ENCODE assay signal across 8 cellular contexts in the genomic region with DNA sequence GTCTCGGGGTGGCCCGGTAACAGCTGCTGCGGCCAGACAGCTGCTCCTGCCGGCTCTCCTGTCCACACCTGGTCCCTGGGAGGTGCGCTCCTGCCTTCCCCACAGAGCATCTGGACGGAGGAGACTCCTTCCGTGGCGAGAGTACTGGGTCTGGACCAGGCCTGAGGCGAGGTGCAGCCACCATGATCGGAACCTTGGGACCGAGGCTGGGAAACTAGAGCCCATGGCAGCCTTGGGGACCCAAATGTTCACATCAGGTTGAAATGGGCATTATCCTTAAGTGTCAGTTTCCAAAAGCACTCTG. TPM values are rescaled to one million over a fixed set of nuclear protein-coding genes. Genes with fewer than 3 reads are reported as not detected.
DNase-seq lines count a peak whose midpoint lies in the region; FAIRE-seq and TF ChIP-seq lines count a peak whose summit lies in the region.

No MANE protein-coding gene starts in this region.

- H3K36me3 ChIP-seq in bronchial epithelial cell (ENCODE audit: control insufficient read depth, insufficient read depth, low read length) (no peaks in the 10 kb centered on the region), mesodermal cell (ENCODE audit: control insufficient read depth, insufficient read depth, low read length) (peaks cover 9% of the 10 kb centered on the region), vagina (no peaks in the 10 kb centered on the region)

- H3K4me1 ChIP-seq in mesodermal cell (ENCODE audit: control insufficient read depth, insufficient read depth, low read length, poor library complexity, severe bottlenecking) = peaks cover 21% of the 10 kb centered on the region
- peaks cover 45% of the 10 kb centered on the region for H3K4me1 ChIP-seq in vagina

- FAIRE-seq in bronchial epithelial cell (lab: Jason Lieb, UNC) = no peak

- H3K27ac ChIP-seq in mesodermal cell (ENCODE audit: low read depth, low read length, severe bottlenecking) (peak overlapping the region; percentile 91), vagina (peak overlapping the region; percentile 97)

- intact Hi-C loops in vagina (cut with DNase I) = loop anchor here (5.0 kb wide), 1 partner anchor 1085 kb away; no protein-coding TSS in a partner anchor

- no peaks in the 10 kb centered on the region for H3K9me3 ChIP-seq in mesodermal cell (ENCODE audit: control insufficient read depth, low read length)
- no peaks in the 10 kb centered on the region for H3K9me3 ChIP-seq in vagina

- H3K4me3 ChIP-seq in Jurkat, Clone E6-1 (ENCODE audit: low read length) = peak overlapping the region; percentile 95
- H3K4me3 ChIP-seq in bronchial epithelial cell (ENCODE audit: low read depth, low read length) = peak overlapping the region; percentile 96
- peak overlapping the region; percentile 92 for H3K4me3 ChIP-seq in mesodermal cell (ENCODE audit: extremely low read depth, insufficient read depth, low read length, poor library complexity, severe bottlenecking)
- peak overlapping the region; percentile 85 to 93 for H3K4me3 ChIP-seq in vagina

- 0% methylated on average over 9 to 11 of the region's 11 CpGs for WGBS in mesodermal cell (ENCODE audit: insufficient coverage in 2 of 2), 2 experiments

- H3K27me3 ChIP-seq in bronchial epithelial cell (ENCODE audit: control insufficient read depth, insufficient read depth, low read length) (no peaks in the 10 kb centered on the region), vagina (no peaks in the 10 kb centered on the region)

- DNase-seq in NCI-H146 (lab: John Stamatoyannopoulos, UW) (peak; percentile 59), NCI-H146 treated with DMSO at 0.1 percent for 48 hours (lab: John Stamatoyannopoulos, UW; ENCODE audit: unreplicated experiment) (no peak), bronchial epithelial cell (ENCODE audit: low read depth) (peak; percentile 15), vagina (ENCODE audit: extremely low spot score in 2 of 2) (no peak), NK-92 (lab: John Stamatoyannopoulos, UW; ENCODE audit: unreplicated experiment) (no peak)
- no peak for DNase-seq in Jurkat, Clone E6-1 (ENCODE audit: low read depth, low spot score)
- no peak for DNase-seq in NK-92 treated with Interleukin-12 subunit alpha and Interleukin-12 subunit beta, amount 100 ng/mL, for 24 hours (lab: John Stamatoyannopoulos, UW)

- TF ChIP-seq POLR2A in vagina (IDR thresholded peaks at IDR 0.05) = no peak

- TF ChIP-seq CTCF in bronchial epithelial cell (IDR thresholded peaks at IDR 0.05; ENCODE audit: insufficient read depth, low read length, severe bottlenecking) (no peak), vagina (IDR thresholded peaks at IDR 0.05) (no peak)

RNA-seq across cellular contexts. Expression of a gene that starts 0.6 kb away (rescaled TPM):
- polyA plus RNA-seq in Jurkat, Clone E6-1 (2012; ENCODE audit: insufficient read depth, insufficient read length) = 40.4 TPM
- 44.0 and 57.0 TPM in 2 replicates for total RNA-seq in bronchial epithelial cell
- polyA plus RNA-seq in mesodermal cell (2013, experiment 1 of 2) = 35.2 TPM
- polyA plus RNA-seq in mesodermal cell (2013, experiment 2 of 2) = 33.8 TPM
- total RNA-seq in vagina = 69.0 TPM

Comparison
In these comparisons a context has a peak if more than half of its experiments do, and no peak if none do; other contexts are left out.
1. DNase-seq: peak in NCI-H146 (single experiment) and bronchial epithelial cell (single experiment); none in NCI-H146 treated with DMSO at 0.1 percent for 48 hours (single experiment), Jurkat, Clone E6-1 (single experiment), vagina (0 of 2), NK-92 treated with Interleukin-12 subunit alpha and Interleukin-12 subunit beta, amount 100 ng/mL, for 24 hours (single experiment) and NK-92 (single experiment).
2. Peak in every context shown above with its lines, with median percentiles within 50 percentile points of each other: H3K4me3 ChIP-seq.